ENCODE assay signal across 15 cellular contexts in genomic region chr4:148367756-148368155, GRCh38.
DNase-seq lines count a peak whose midpoint lies in the region; ATAC-seq and TF ChIP-seq lines count a peak whose summit lies in the region.
"Had no signal": no experiment of that assay in that cellular context is flagged by ENCODE, and none has a peak within 500 bp of the region (broad histone marks: within the 10 kb centered on the region; RNA-seq: fewer than 3 reads in every experiment).

No MANE protein-coding gene starts in this region.

- H3K4me3 Mint-ChIP-seq in activated CD8-positive, alpha-beta T cell treated with anti-CD3 and anti-CD28 coated beads for 36 hours: no peak overlapping the region
- no peak overlapping the region for H3K4me3 Mint-ChIP-seq in activated CD8-positive, alpha-beta T cell treated with anti-CD3 and anti-CD28 coated beads, Interleukin-2, amount 10 ng/mL, durations not matched to agents 7 days and 5 days
- no peak overlapping the region for H3K4me3 Mint-ChIP-seq in stimulated activated naive CD8-positive, alpha-beta T cell treated with anti-CD3 and anti-CD28 coated beads, Interleukin-15, Interleukin-2, amounts not matched to agents 100 ng/mL and 50 ng/mL, for 24 hours
- peak overlapping the region in 1 of 2 donors; percentile 1 for H3K4me3 Mint-ChIP-seq in stimulated activated naive CD8-positive, alpha-beta T cell treated with anti-CD3 and anti-CD28 coated beads, Interleukin-15, amount 100 ng/mL, for 72 hours
- H3K4me3 Mint-ChIP-seq in naive thymus-derived CD4-positive, alpha-beta T cell: peak overlapping the region in 5 of 10 donors; percentile 3 to 34 (median 8)
- H3K4me3 Mint-ChIP-seq: CD14-positive monocyte, GM23338 had no signal

- H3K36me3 Mint-ChIP-seq in activated CD8-positive, alpha-beta T cell treated with anti-CD3 and anti-CD28 coated beads for 36 hours (ENCODE audit: low read depth): peaks cover 3% of the 10 kb centered on the region
- H3K36me3 Mint-ChIP-seq in activated CD8-positive, alpha-beta T cell treated with anti-CD3 and anti-CD28 coated beads, Interleukin-2, amount 10 ng/mL, durations not matched to agents 7 days and 5 days (ENCODE audit: low read depth): no peaks in the 10 kb centered on the region
- peaks cover 4% of the 10 kb centered on the region for H3K36me3 Mint-ChIP-seq in stimulated activated naive CD8-positive, alpha-beta T cell treated with anti-CD3 and anti-CD28 coated beads, Interleukin-15, Interleukin-2, amounts not matched to agents 100 ng/mL and 50 ng/mL, for 24 hours (ENCODE audit: low read depth)
- peaks cover 0 to 11% (median 4%) of the 10 kb centered on the region in 5 donors for H3K36me3 Mint-ChIP-seq in naive thymus-derived CD4-positive, alpha-beta T cell
- H3K36me3 Mint-ChIP-seq: CD14-positive monocyte had no signal

- no peak overlapping the region for H3K27ac ChIP-seq in naive thymus-derived CD4-positive, alpha-beta T cell (ENCODE audit: low read depth, low read length)
- H3K27ac ChIP-seq: 22Rv1 had no signal

- ATAC-seq in activated CD8-positive, alpha-beta T cell treated with anti-CD3 and anti-CD28 coated beads for 36 hours: peak; percentile 37
- ATAC-seq in activated CD8-positive, alpha-beta T cell treated with anti-CD3 and anti-CD28 coated beads, Interleukin-2, amount 10 ng/mL, durations not matched to agents 7 days and 5 days: no peak
- ATAC-seq in stimulated activated naive CD8-positive, alpha-beta T cell treated with anti-CD3 and anti-CD28 coated beads, Interleukin-15, amount 100 ng/mL, for 72 hours: no peak
- ATAC-seq in naive thymus-derived CD4-positive, alpha-beta T cell: peak; percentile 50
- no peak for ATAC-seq in HG02885 (IDR thresholded peaks at IDR 0.05; ENCODE audit: poor library complexity, unreplicated experiment)
- ATAC-seq: GM23338 had no signal

- no peak for DNase-seq in activated CD8-positive, alpha-beta T cell treated with anti-CD3 and anti-CD28 coated beads for 36 hours
- no peak for DNase-seq in activated CD8-positive, alpha-beta T cell treated with anti-CD3 and anti-CD28 coated beads, Interleukin-2, amount 10 ng/mL, durations not matched to agents 7 days and 5 days
- no peak for DNase-seq in stimulated activated naive CD8-positive, alpha-beta T cell treated with anti-CD3 and anti-CD28 coated beads, Interleukin-15, amount 100 ng/mL, for 72 hours
- peak in 1 of 9 donors; percentile 8 for DNase-seq in naive thymus-derived CD4-positive, alpha-beta T cell
- no peak for DNase-seq in ureter (ENCODE audit: low spot score)
- DNase-seq: DMS153, DMS79 treated with DMSO at 0.1 percent for 48 hours, EL, H7, IMR-90 had no signal

- no peaks in the 10 kb centered on the region for H3K27me3 Mint-ChIP-seq in activated CD8-positive, alpha-beta T cell treated with anti-CD3 and anti-CD28 coated beads for 36 hours
- no peaks in the 10 kb centered on the region for H3K27me3 Mint-ChIP-seq in activated CD8-positive, alpha-beta T cell treated with anti-CD3 and anti-CD28 coated beads, Interleukin-2, amount 10 ng/mL, durations not matched to agents 7 days and 5 days (ENCODE audit: low read depth)
- no peaks in the 10 kb centered on the region for H3K27me3 Mint-ChIP-seq in stimulated activated naive CD8-positive, alpha-beta T cell treated with anti-CD3 and anti-CD28 coated beads, Interleukin-15, Interleukin-2, amounts not matched to agents 100 ng/mL and 50 ng/mL, for 24 hours
- no peaks in the 10 kb centered on the region for H3K27me3 Mint-ChIP-seq in stimulated activated naive CD8-positive, alpha-beta T cell treated with anti-CD3 and anti-CD28 coated beads, Interleukin-15, amount 100 ng/mL, for 72 hours
- no peaks in the 10 kb centered on the region for H3K27me3 Mint-ChIP-seq in naive thymus-derived CD4-positive, alpha-beta T cell

- H3K27me3 ChIP-seq in naive thymus-derived CD4-positive, alpha-beta T cell (ENCODE audit: control insufficient read depth in 2 of 2, insufficient read depth in 2 of 2, low read length in 2 of 2): no peaks in the 10 kb centered on the region

- intact Hi-C loops in activated CD8-positive, alpha-beta T cell treated with anti-CD3 and anti-CD28 coated beads for 36 hours (cut with micrococcal nuclease): no loop called here
- intact Hi-C loops in naive thymus-derived CD4-positive, alpha-beta T cell (cut with micrococcal nuclease): no loop called here

- no peaks in the 10 kb centered on the region for H3K4me1 ChIP-seq in naive thymus-derived CD4-positive, alpha-beta T cell (ENCODE audit: control insufficient read depth in 2 of 2, insufficient read depth in 2 of 2, low read length in 2 of 2)

- no peak overlapping the region for H3K27ac Mint-ChIP-seq in activated CD8-positive, alpha-beta T cell treated with anti-CD3 and anti-CD28 coated beads for 36 hours
- H3K27ac Mint-ChIP-seq in activated CD8-positive, alpha-beta T cell treated with anti-CD3 and anti-CD28 coated beads, Interleukin-2, amount 10 ng/mL, durations not matched to agents 7 days and 5 days: no peak overlapping the region
- peak overlapping the region; percentile 33 for H3K27ac Mint-ChIP-seq in stimulated activated naive CD8-positive, alpha-beta T cell treated with anti-CD3 and anti-CD28 coated beads, Interleukin-15, Interleukin-2, amounts not matched to agents 100 ng/mL and 50 ng/mL, for 24 hours
- no peak overlapping the region for H3K27ac Mint-ChIP-seq in stimulated activated naive CD8-positive, alpha-beta T cell treated with anti-CD3 and anti-CD28 coated beads, Interleukin-15, amount 100 ng/mL, for 72 hours
- H3K27ac Mint-ChIP-seq in naive thymus-derived CD4-positive, alpha-beta T cell: peak overlapping the region in 5 of 9 donors; percentile 1 to 56 (median 44)
- H3K27ac Mint-ChIP-seq: CD14-positive monocyte, GM23338 had no signal

- H3K36me3 ChIP-seq in naive thymus-derived CD4-positive, alpha-beta T cell (ENCODE audit: control insufficient read depth in 2 of 3, insufficient read depth in 3 of 3, low read length in 3 of 3): no peaks in the 10 kb centered on the region

- no peaks in the 10 kb centered on the region for H3K9me3 ChIP-seq in naive thymus-derived CD4-positive, alpha-beta T cell (ENCODE audit: control insufficient read depth in 2 of 3, low read length in 3 of 3)

- H3K9me3 Mint-ChIP-seq in activated CD8-positive, alpha-beta T cell treated with anti-CD3 and anti-CD28 coated beads for 36 hours: peaks cover 2% of the 10 kb centered on the region
- H3K9me3 Mint-ChIP-seq in activated CD8-positive, alpha-beta T cell treated with anti-CD3 and anti-CD28 coated beads, Interleukin-2, amount 10 ng/mL, durations not matched to agents 7 days and 5 days (ENCODE audit: insufficient read depth): no peaks in the 10 kb centered on the region
- no peaks in the 10 kb centered on the region for H3K9me3 Mint-ChIP-seq in stimulated activated naive CD8-positive, alpha-beta T cell treated with anti-CD3 and anti-CD28 coated beads, Interleukin-15, Interleukin-2, amounts not matched to agents 100 ng/mL and 50 ng/mL, for 24 hours
- H3K9me3 Mint-ChIP-seq in stimulated activated naive CD8-positive, alpha-beta T cell treated with anti-CD3 and anti-CD28 coated beads, Interleukin-15, amount 100 ng/mL, for 72 hours: no peaks in the 10 kb centered on the region
- peaks cover 0 to 2% (median 0%) of the 10 kb centered on the region in 11 donors for H3K9me3 Mint-ChIP-seq in naive thymus-derived CD4-positive, alpha-beta T cell
- H3K9me3 Mint-ChIP-seq: GM23338 had no signal

- H3K4me1 Mint-ChIP-seq in activated CD8-positive, alpha-beta T cell treated with anti-CD3 and anti-CD28 coated beads for 36 hours (ENCODE audit: low read depth): peaks cover 34% of the 10 kb centered on the region
- no peaks in the 10 kb centered on the region for H3K4me1 Mint-ChIP-seq in activated CD8-positive, alpha-beta T cell treated with anti-CD3 and anti-CD28 coated beads, Interleukin-2, amount 10 ng/mL, durations not matched to agents 7 days and 5 days (ENCODE audit: low read depth)
- H3K4me1 Mint-ChIP-seq in stimulated activated naive CD8-positive, alpha-beta T cell treated with anti-CD3 and anti-CD28 coated beads, Interleukin-15, Interleukin-2, amounts not matched to agents 100 ng/mL and 50 ng/mL, for 24 hours (ENCODE audit: low read depth): peaks cover 17% of the 10 kb centered on the region
- H3K4me1 Mint-ChIP-seq in stimulated activated naive CD8-positive, alpha-beta T cell treated with anti-CD3 and anti-CD28 coated beads, Interleukin-15, amount 100 ng/mL, for 72 hours: peaks cover 27% of the 10 kb centered on the region
- peaks cover 0 to 81% (median 49%) of the 10 kb centered on the region in 7 donors for H3K4me1 Mint-ChIP-seq in naive thymus-derived CD4-positive, alpha-beta T cell
- H3K4me1 Mint-ChIP-seq: CD14-positive monocyte, GM23338 had no signal

- H3K4me3 ChIP-seq in naive thymus-derived CD4-positive, alpha-beta T cell (ENCODE audit: low read length): no peak overlapping the region
- H3K4me3 ChIP-seq: GM23338 had no signal

- POLR2A ChIA-PET in activated CD8-positive, alpha-beta T cell treated with anti-CD3 and anti-CD28 coated beads for 36 hours (lab: Charles Lee): no interaction called here
- POLR2A ChIA-PET in activated CD8-positive, alpha-beta T cell treated with anti-CD3 and anti-CD28 coated beads, Interleukin-2, amount 10 ng/mL, durations not matched to agents 7 days and 5 days (lab: Charles Lee): no interaction called here
- POLR2A ChIA-PET in naive thymus-derived CD4-positive, alpha-beta T cell (lab: Charles Lee): interaction anchor here (0.9 to 1.3 kb wide), 6 partner anchors 8 to 79 kb away, joined by 3 to 4 read pairs (median 3); partner anchors contain the start of gene NR3C2

- no peak for TF ChIP-seq CTCF in activated CD8-positive, alpha-beta T cell treated with anti-CD3 and anti-CD28 coated beads for 36 hours (IDR thresholded peaks at IDR 0.05)

- CTCF ChIA-PET in activated CD8-positive, alpha-beta T cell treated with anti-CD3 and anti-CD28 coated beads for 36 hours (lab: Charles Lee): no interaction called here
- CTCF ChIA-PET in activated CD8-positive, alpha-beta T cell treated with anti-CD3 and anti-CD28 coated beads, Interleukin-2, amount 10 ng/mL, durations not matched to agents 7 days and 5 days (lab: Charles Lee): interaction anchor here (1.1 kb wide), 1 partner anchor 9 kb away, joined by 3 read pairs; no protein-coding TSS in a partner anchor
- CTCF ChIA-PET in naive thymus-derived CD4-positive, alpha-beta T cell (lab: Charles Lee): no interaction called here

Comparison
In these comparisons a context has a peak if more than half of its experiments do, and no peak if none do; other contexts are left out.
1. ATAC-seq: peak in activated CD8-positive, alpha-beta T cell treated with anti-CD3 and anti-CD28 coated beads for 36 hours (single experiment) and naive thymus-derived CD4-positive, alpha-beta T cell (single experiment); none in activated CD8-positive, alpha-beta T cell treated with anti-CD3 and anti-CD28 coated beads, Interleukin-2, amount 10 ng/mL, durations not matched to agents 7 days and 5 days (single experiment), stimulated activated naive CD8-positive, alpha-beta T cell treated with anti-CD3 and anti-CD28 coated beads, Interleukin-15, amount 100 ng/mL, for 72 hours (single experiment) and HG02885 (single experiment).
2. H3K27ac Mint-ChIP-seq: peak in stimulated activated naive CD8-positive, alpha-beta T cell treated with anti-CD3 and anti-CD28 coated beads, Interleukin-15, Interleukin-2, amounts not matched to agents 100 ng/mL and 50 ng/mL, for 24 hours (single experiment) and naive thymus-derived CD4-positive, alpha-beta T cell (5 of 9); none in activated CD8-positive, alpha-beta T cell treated with anti-CD3 and anti-CD28 coated beads for 36 hours (single experiment), activated CD8-positive, alpha-beta T cell treated with anti-CD3 and anti-CD28 coated beads, Interleukin-2, amount 10 ng/mL, durations not matched to agents 7 days and 5 days (single experiment) and stimulated activated naive CD8-positive, alpha-beta T cell treated with anti-CD3 and anti-CD28 coated beads, Interleukin-15, amount 100 ng/mL, for 72 hours (0 of 2).